In the genomic region with DNA sequence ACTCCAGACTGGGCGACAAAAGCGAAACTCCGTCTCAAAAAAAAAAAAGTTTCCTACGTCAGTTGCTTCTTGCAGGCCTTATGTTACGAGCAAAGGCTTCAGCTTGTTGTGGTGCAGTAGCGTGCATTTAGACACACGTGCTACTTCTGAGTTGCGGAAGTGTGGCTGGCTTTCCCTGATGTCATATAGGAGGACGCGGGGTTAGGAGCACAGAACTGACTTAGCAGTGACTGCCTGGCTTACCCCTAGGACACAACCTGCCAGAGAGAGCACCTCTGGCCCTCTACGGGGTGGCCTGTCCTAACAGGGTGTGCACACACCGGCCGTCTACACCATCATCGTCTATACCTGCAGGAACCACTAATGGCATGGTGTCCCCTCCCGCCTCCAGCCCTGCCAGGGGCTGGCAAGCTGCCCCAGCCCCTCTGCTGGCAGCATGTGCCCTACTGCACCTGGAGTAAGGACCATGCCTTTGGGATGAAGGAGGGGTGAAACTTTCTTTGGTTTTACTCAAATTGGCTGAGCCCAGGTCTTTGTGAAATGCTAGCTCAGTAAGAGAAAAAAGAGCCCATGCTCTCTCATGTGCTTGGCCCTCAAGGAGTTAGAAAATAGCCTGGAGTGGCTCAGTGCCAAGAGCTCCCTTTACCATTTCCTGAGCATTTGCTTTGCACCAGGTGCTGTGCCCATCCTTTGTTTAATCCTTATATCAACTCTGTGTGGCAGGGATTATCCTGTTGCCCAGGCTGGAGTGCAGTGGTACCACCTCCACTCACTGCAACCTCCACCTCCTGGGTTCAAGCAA, we compare ENCODE assay signal across 10 cellular contexts. TPM values are rescaled to one million over a fixed set of nuclear protein-coding genes. Genes with fewer than 3 reads are reported as not detected.
DNase-seq lines count a peak whose midpoint lies in the region; ATAC-seq lines count a peak whose summit lies in the region.
"Had no signal": no experiment of that assay in that cellular context is flagged by ENCODE, and none has a peak within 500 bp of the region (broad histone marks: within the 10 kb centered on the region; RNA-seq: fewer than 3 reads in every experiment).

No MANE protein-coding gene starts in this region.

- H3K4me3 ChIP-seq in H7 (ENCODE audit: insufficient read depth, low read depth, low read length): no peak overlapping the region

- H3K36me3 Mint-ChIP-seq in T-helper 1 cell treated with Interleukin-12 subunit alpha and Interleukin-12 subunit beta and Interleukin-4 antibody, amounts not matched to agents 30 μg/mL and 1 μg/mL, for 36 hours (ENCODE audit: low read depth): peaks cover 71% of the 10 kb centered on the region

- no peaks in the 10 kb centered on the region for H3K27me3 Mint-ChIP-seq in T-helper 1 cell treated with Interleukin-12 subunit alpha and Interleukin-12 subunit beta and Interleukin-4 antibody, amounts not matched to agents 30 μg/mL and 1 μg/mL, for 36 hours (ENCODE audit: low read depth)
- H3K27me3 Mint-ChIP-seq: memory B cell had no signal

- peak overlapping the region; percentile 68 for H3K4me3 Mint-ChIP-seq in T-helper 1 cell treated with Interleukin-12 subunit alpha and Interleukin-12 subunit beta and Interleukin-4 antibody, amounts not matched to agents 30 μg/mL and 1 μg/mL, for 36 hours
- H3K4me3 Mint-ChIP-seq: memory B cell had no signal

- peaks cover 77% of the 10 kb centered on the region for H3K4me1 Mint-ChIP-seq in T-helper 1 cell treated with Interleukin-12 subunit alpha and Interleukin-12 subunit beta and Interleukin-4 antibody, amounts not matched to agents 30 μg/mL and 1 μg/mL, for 36 hours (ENCODE audit: low read depth)

- DNase-seq in NCI-H1105 (lab: John Stamatoyannopoulos, UW) (peak; percentile 41), H7 (no peak)
- peak; percentile 63 for DNase-seq in activated T-helper 9 cell treated with anti-CD3 and anti-CD28 coated beads, Interleukin-2, amount 50 U/mL, for 16 hours (ENCODE audit: low read depth)
- peak; percentile 45 to 84 for DNase-seq in stimulated activated CD4-positive, alpha-beta T cell treated with anti-CD3 and anti-CD28 coated beads, Interleukin-4, amount 100 ng/mL, for 4 hours
- DNase-seq: NCI-H1417 treated with DMSO at 0.1 percent for 48 hours had no signal

- H3K27ac Mint-ChIP-seq in T-helper 1 cell treated with Interleukin-12 subunit alpha and Interleukin-12 subunit beta and Interleukin-4 antibody, amounts not matched to agents 30 μg/mL and 1 μg/mL, for 36 hours: peak overlapping the region; percentile 89
- H3K27ac Mint-ChIP-seq: memory B cell had no signal

- H3K9me3 Mint-ChIP-seq in T-helper 1 cell treated with Interleukin-12 subunit alpha and Interleukin-12 subunit beta and Interleukin-4 antibody, amounts not matched to agents 30 μg/mL and 1 μg/mL, for 36 hours: peaks cover 4% of the 10 kb centered on the region

- H3K36me3 ChIP-seq in H7 (replicated peaks; ENCODE audit: control insufficient read depth, insufficient read depth, low read length): no peaks in the 10 kb centered on the region

- no peaks in the 10 kb centered on the region for H3K27me3 ChIP-seq in H7 (ENCODE audit: control insufficient read depth, insufficient read depth, low read length)

- ATAC-seq in HG02973 (IDR thresholded peaks at IDR 0.05; ENCODE audit: unreplicated experiment) (no peak), GM21576 (IDR thresholded peaks at IDR 0.05; ENCODE audit: unreplicated experiment) (no peak), GM18502 (IDR thresholded peaks at IDR 0.05; ENCODE audit: poor library complexity, unreplicated experiment) (no peak)

RNA-seq across cellular contexts. Expression of gene GPR68, which starts 1.7 kb away (rescaled TPM):
- 0.22 and 1.1 TPM in 2 replicates for total RNA-seq in H7 (2014; rRNA removed; shearing (Covaris generic))
